In genomic region chr7:22377690-22378089, GRCh38 we compare ENCODE assay signal across 22 cellular contexts. TPM values are rescaled to one million over a fixed set of nuclear protein-coding genes. Genes with fewer than 3 reads are reported as not detected.
DNase-seq lines count a peak whose midpoint lies in the region; ATAC-seq and TF ChIP-seq lines count a peak whose summit lies in the region.
"Had no signal": no experiment of that assay in that cellular context is flagged by ENCODE, and none has a peak within 500 bp of the region (broad histone marks: within the 10 kb centered on the region; RNA-seq: fewer than 3 reads in every experiment).

No MANE protein-coding gene starts in this region.

- H3K9me3 ChIP-seq in left ventricle myocardium inferior (replicated peaks): no peaks in the 10 kb centered on the region

- DNase-seq in G401 (ENCODE audit: low spot score): peak; percentile 95
- no peak for DNase-seq in left ventricle myocardium inferior
- peak; percentile 30 for DNase-seq in midbrain (lab: John Stamatoyannopoulos, UW)
- no peak for DNase-seq in mesothelial cell of epicardium (ENCODE audit: low spot score in 2 of 2, unreplicated experiment in 2 of 2)
- no peak for DNase-seq in NCI-H2107 (lab: John Stamatoyannopoulos, UW)
- DNase-seq in NCI-H748 (lab: John Stamatoyannopoulos, UW; ENCODE audit: unreplicated experiment): no peak
- DNase-seq: activated B cell treated with CpG ODN at 0.5 μM for 24 hours; activated CD4-positive, alpha-beta T cell treated with anti-CD3 and anti-CD28 coated beads, Interleukin-2, amount 50 U/mL, for 48 hours; activated effector memory CD4-positive, alpha-beta T cell treated with Interleukin-2 at 50 U/mL for 16 hours; activated naive CD8-positive, alpha-beta T cell treated with anti-CD3 and anti-CD28 coated beads, Interleukin-2, amount 10 ng/mL, durations not matched to agents 7 days and 5 days; CD4-positive, CD25-positive, alpha-beta regulatory T cell; cortex of kidney; left colon; NCI-H1105 treated with DMSO at 0.1 percent for 48 hours; NCI-H510A treated with DMSO at 0.1 percent for 48 hours; nucleus accumbens; RPMI8226; stimulated activated naive B cell treated with anti-CD40 and anti-IgM and Interleukin-4, amounts not matched to agents 10 μg/mL and 1 μg/mL and 100 μg/mL, for 72 hours; T1000 had no signal

- peaks cover 17% of the 10 kb centered on the region for H3K4me1 ChIP-seq in left ventricle myocardium inferior

- peaks cover 2% of the 10 kb centered on the region for H3K27me3 Mint-ChIP-seq in mesothelial cell of epicardium (ENCODE audit: low read depth)
- H3K27me3 Mint-ChIP-seq: stimulated activated naive B cell treated with anti-CD40 and anti-IgM and Interleukin-4, amounts not matched to agents 10 μg/mL and 1 μg/mL and 100 μg/mL, for 72 hours had no signal

- H3K36me3 ChIP-seq in left ventricle myocardium inferior: no peaks in the 10 kb centered on the region

- no peaks in the 10 kb centered on the region for H3K36me3 Mint-ChIP-seq in mesothelial cell of epicardium
- H3K36me3 Mint-ChIP-seq: activated naive CD8-positive, alpha-beta T cell treated with anti-CD3 and anti-CD28 coated beads, Interleukin-2, amount 10 ng/mL, durations not matched to agents 7 days and 5 days; CD4-positive, CD25-positive, alpha-beta regulatory T cell; stimulated activated naive B cell treated with anti-CD40 and anti-IgM and Interleukin-4, amounts not matched to agents 10 μg/mL and 1 μg/mL and 100 μg/mL, for 72 hours had no signal

- H3K27ac Mint-ChIP-seq in mesothelial cell of epicardium: no peak overlapping the region
- H3K27ac Mint-ChIP-seq: activated B cell treated with CpG ODN at 0.5 μM for 24 hours; activated naive CD8-positive, alpha-beta T cell treated with anti-CD3 and anti-CD28 coated beads, Interleukin-2, amount 10 ng/mL, durations not matched to agents 7 days and 5 days; stimulated activated naive B cell treated with anti-CD40 and anti-IgM and Interleukin-4, amounts not matched to agents 10 μg/mL and 1 μg/mL and 100 μg/mL, for 72 hours had no signal

- no peaks in the 10 kb centered on the region for H3K9me3 Mint-ChIP-seq in mesothelial cell of epicardium
- H3K9me3 Mint-ChIP-seq: activated B cell treated with CpG ODN at 0.5 μM for 24 hours; activated naive CD8-positive, alpha-beta T cell treated with anti-CD3 and anti-CD28 coated beads, Interleukin-2, amount 10 ng/mL, durations not matched to agents 7 days and 5 days; CD4-positive, CD25-positive, alpha-beta regulatory T cell had no signal

- in situ Hi-C loops in G401 (cut with HindIII; ENCODE audit: low sequenced_read_pairs): no loop called here

- intact Hi-C loops in left ventricle myocardium inferior (cut with micrococcal nuclease): no loop called here

- H3K4me3 Mint-ChIP-seq in mesothelial cell of epicardium: no peak overlapping the region
- H3K4me3 Mint-ChIP-seq: activated B cell treated with CpG ODN at 0.5 μM for 24 hours; activated naive CD8-positive, alpha-beta T cell treated with anti-CD3 and anti-CD28 coated beads, Interleukin-2, amount 10 ng/mL, durations not matched to agents 7 days and 5 days; CD4-positive, CD25-positive, alpha-beta regulatory T cell; stimulated activated naive B cell treated with anti-CD40 and anti-IgM and Interleukin-4, amounts not matched to agents 10 μg/mL and 1 μg/mL and 100 μg/mL, for 72 hours had no signal

- TF ChIP-seq CTCF in left ventricle myocardium inferior (IDR thresholded peaks at IDR 0.05; ENCODE audit: borderline replicate concordance) (no peak), mesothelial cell of epicardium (IDR thresholded peaks at IDR 0.05; ENCODE audit: unreplicated experiment) (no peak)

- no peak overlapping the region for H3K4me3 ChIP-seq in left ventricle myocardium inferior
- H3K4me3 ChIP-seq: smooth muscle cell had no signal

- H3K27me3 ChIP-seq in left ventricle myocardium inferior (ENCODE audit: low read depth): no peaks in the 10 kb centered on the region

- H3K4me1 Mint-ChIP-seq in mesothelial cell of epicardium: peaks cover 13% of the 10 kb centered on the region
- H3K4me1 Mint-ChIP-seq: activated B cell treated with CpG ODN at 0.5 μM for 24 hours; activated naive CD8-positive, alpha-beta T cell treated with anti-CD3 and anti-CD28 coated beads, Interleukin-2, amount 10 ng/mL, durations not matched to agents 7 days and 5 days; CD4-positive, CD25-positive, alpha-beta regulatory T cell; stimulated activated naive B cell treated with anti-CD40 and anti-IgM and Interleukin-4, amounts not matched to agents 10 μg/mL and 1 μg/mL and 100 μg/mL, for 72 hours had no signal

- ATAC-seq in SK-N-SH treated with all-trans-retinoic acid at 6 μM for 48 hours: peak; percentile 22
- no peak for ATAC-seq in HG03571 (IDR thresholded peaks at IDR 0.05; ENCODE audit: unreplicated experiment)
- ATAC-seq: stimulated activated naive B cell treated with anti-CD40 and anti-IgM and Interleukin-4, amounts not matched to agents 10 μg/mL and 1 μg/mL and 100 μg/mL, for 72 hours had no signal

- H3K27ac ChIP-seq in left ventricle myocardium inferior (replicated peaks): peak overlapping the region; percentile 64

TF ChIP-seq in SK-N-SH treated with all-trans-retinoic acid at 6 μM for 48 hours, 23 proteins besides CTCF, POLR2A, EP300 and RAD21 (continues in another document):
- no peak for TF ChIP-seq CSDC2 (CRISPR knock-in tag; IDR thresholded peaks at IDR 0.05)
- TF ChIP-seq PATZ1 (CRISPR knock-in tag; IDR thresholded peaks at IDR 0.05; ENCODE audit: borderline replicate concordance): no peak
- TF ChIP-seq ISL1 (CRISPR knock-in tag; IDR thresholded peaks at IDR 0.05): no peak
- TF ChIP-seq ZNF565 (CRISPR knock-in tag; conservative IDR thresholded peaks at IDR 0.05; ENCODE audit: low read depth): no peak
- no peak for TF ChIP-seq RARB (CRISPR knock-in tag; IDR thresholded peaks at IDR 0.05)
- no peak for TF ChIP-seq ZNF70 (CRISPR knock-in tag; IDR thresholded peaks at IDR 0.05)
- TF ChIP-seq ZNF8 (CRISPR knock-in tag; IDR thresholded peaks at IDR 0.05): no peak
- TF ChIP-seq ESRRG (CRISPR knock-in tag; IDR thresholded peaks at IDR 0.05): no peak
- no peak for TF ChIP-seq ARNTL (CRISPR knock-in tag; IDR thresholded peaks at IDR 0.05; ENCODE audit: borderline replicate concordance, low read depth)
- no peak for TF ChIP-seq GLIS3 (CRISPR knock-in tag; IDR thresholded peaks at IDR 0.05)
- TF ChIP-seq TSHZ2 (CRISPR knock-in tag; IDR thresholded peaks at IDR 0.05): no peak
- no peak for TF ChIP-seq ZFP3 (CRISPR knock-in tag; IDR thresholded peaks at IDR 0.05)
- TF ChIP-seq OSR1 (CRISPR knock-in tag; IDR thresholded peaks at IDR 0.05): no peak
- TF ChIP-seq ZC3H10 (CRISPR knock-in tag; IDR thresholded peaks at IDR 0.05): no peak
- TF ChIP-seq SNAI2 (CRISPR knock-in tag; IDR thresholded peaks at IDR 0.05): no peak
- no peak for TF ChIP-seq ZFP30 (CRISPR knock-in tag; IDR thresholded peaks at IDR 0.05)

RNA-seq across cellular contexts. Expression of gene RAPGEF5, which starts 20.7 kb away (rescaled TPM):
- 3.4 and 3.6 TPM in 2 replicates for total RNA-seq in G401 (2014; rRNA removed; shearing (Covaris generic))
- total RNA-seq in left ventricle myocardium inferior (16.5 TPM), mesothelial cell of epicardium (5.4 to 6.1 TPM (median 5.7 TPM) in 3 replicates)
- total RNA-seq: CD4-positive, CD25-positive, alpha-beta regulatory T cell had no signal

Comparison
In these comparisons a context has a peak if more than half of its experiments do, and no peak if none do; other contexts are left out.
1. DNase-seq: peak in G401 (single experiment) and midbrain (single experiment); none in left ventricle myocardium inferior (single experiment), mesothelial cell of epicardium (0 of 2), NCI-H2107 (single experiment) and NCI-H748 (single experiment).